ENCODE assay signal across 21 cellular contexts in genomic region chr7:14973712-14974428, GRCh38.
DNase-seq lines count a peak whose midpoint lies in the region; ATAC-seq, FAIRE-seq and TF ChIP-seq lines count a peak whose summit lies in the region.
"Had no signal": no experiment of that assay in that cellular context is flagged by ENCODE, and none has a peak within 500 bp of the region (broad histone marks: within the 10 kb centered on the region; RNA-seq: fewer than 3 reads in every experiment).

No MANE protein-coding gene starts in this region.

- ATAC-seq in HG03060 (IDR thresholded peaks at IDR 0.05; ENCODE audit: low read depth, unreplicated experiment), result peak; percentile 72
- no peak for ATAC-seq in natural killer cell treated with Interleukin-12 subunit alpha and Interleukin-12 subunit beta and Interleukin-15 and Interleukin-18, amount 100 ng/mL, for 72 hours

- FAIRE-seq in TTC549 (lab: Jason Lieb, UNC) (peak; percentile 89), small intestine (lab: Jason Lieb, UNC) (peak; percentile 84)
- FAIRE-seq: bronchial epithelial cell had no signal

- H3K27ac Mint-ChIP-seq in chondrocyte (ENCODE audit: unreplicated experiment) (no peak overlapping the region), immature natural killer cell (no peak overlapping the region)
- no peak overlapping the region for H3K27ac Mint-ChIP-seq in natural killer cell treated with Interleukin-12 subunit alpha and Interleukin-12 subunit beta and Interleukin-15 and Interleukin-18, amount 100 ng/mL, for 72 hours
- H3K27ac Mint-ChIP-seq: activated naive CD4-positive, alpha-beta T cell treated with anti-CD3 and anti-CD28 coated beads, Interleukin-2, amount 50 U/mL, for 24 hours; endodermal cell; memory B cell; neural progenitor cell had no signal

- H3K9me3 Mint-ChIP-seq in chondrocyte (ENCODE audit: low read depth), result no peaks in the 10 kb centered on the region
- peaks cover 5% of the 10 kb centered on the region for H3K9me3 Mint-ChIP-seq in natural killer cell treated with Interleukin-12 subunit alpha and Interleukin-12 subunit beta and Interleukin-15 and Interleukin-18, amount 100 ng/mL, for 72 hours
- peaks cover 0 to 21% (median 7%) of the 10 kb centered on the region in 6 donors for H3K9me3 Mint-ChIP-seq in immature natural killer cell
- H3K9me3 Mint-ChIP-seq: endodermal cell, memory B cell, neural progenitor cell had no signal

- no peak for TF ChIP-seq CTCF in chondrocyte (IDR thresholded peaks at IDR 0.05)

- peaks cover 4% of the 10 kb centered on the region for H3K4me1 Mint-ChIP-seq in chondrocyte (ENCODE audit: low read depth)
- H3K4me1 Mint-ChIP-seq in natural killer cell treated with Interleukin-12 subunit alpha and Interleukin-12 subunit beta and Interleukin-15 and Interleukin-18, amount 100 ng/mL, for 72 hours (ENCODE audit: low read depth in 2 of 2), result no peaks in the 10 kb centered on the region
- H3K4me1 Mint-ChIP-seq in immature natural killer cell, result no peaks in the 10 kb centered on the region
- H3K4me1 Mint-ChIP-seq: activated naive CD4-positive, alpha-beta T cell treated with anti-CD3 and anti-CD28 coated beads, Interleukin-2, amount 50 U/mL, for 24 hours; endodermal cell; memory B cell; neural progenitor cell had no signal

- no peaks in the 10 kb centered on the region for H3K27me3 ChIP-seq in small intestine (ENCODE audit: control insufficient read depth in 2 of 2, insufficient read depth in 2 of 2, low read length in 2 of 2)
- H3K27me3 ChIP-seq: neural progenitor cell, right atrium auricular region had no signal

- WGBS in small intestine, 3 donors, result 65 to 78% (median 66%) methylated on average over 3 of the region's 3 CpGs

- H3K4me1 ChIP-seq in small intestine (ENCODE audit: control insufficient read depth in 2 of 2, insufficient read depth in 1 of 2, low read depth in 1 of 2, low read length in 1 of 2), result no peaks in the 10 kb centered on the region
- H3K4me1 ChIP-seq: neural progenitor cell, right atrium auricular region had no signal

- H3K27ac ChIP-seq in small intestine (ENCODE audit: low read depth in 1 of 2, low read length in 1 of 2), result no peak overlapping the region
- H3K27ac ChIP-seq: 22Rv1, neural progenitor cell, right atrium auricular region had no signal

- peak; percentile 5 for DNase-seq in DMS53 (lab: John Stamatoyannopoulos, UW)
- DNase-seq in DMS53 treated with DMSO at 0.1 percent for 48 hours (lab: John Stamatoyannopoulos, UW; ENCODE audit: unreplicated experiment), result no peak
- DNase-seq in small intestine, result no peak
- no peak for DNase-seq in chondrocyte (ENCODE audit: low spot score)
- no peak for DNase-seq in natural killer cell treated with Interleukin-12 subunit alpha and Interleukin-12 subunit beta and Interleukin-15 and Interleukin-18, amount 100 ng/mL, for 72 hours (ENCODE audit: low spot score)
- DNase-seq in immature natural killer cell, result no peak
- DNase-seq: activated CD4-positive, alpha-beta T cell treated with anti-CD3 and anti-CD28 coated beads for 1 hour; activated CD8-positive, alpha-beta memory T cell treated with anti-CD3 and anti-CD28 coated beads, Interleukin-2, amount 50 U/mL, for 4 hours; endodermal cell; KG1; NCI-H774; stimulated activated CD4-positive, alpha-beta T cell treated with anti-CD3 and anti-CD28 coated beads, Interleukin-2, amount 100 ng/mL, for 48 hours; trophoblast cell had no signal

- no peak overlapping the region for H3K4me3 ChIP-seq in small intestine (ENCODE audit: low read depth in 1 of 2, low read length in 2 of 2)
- H3K4me3 ChIP-seq: neural progenitor cell, right atrium auricular region had no signal

- H3K36me3 Mint-ChIP-seq in chondrocyte (ENCODE audit: low read depth), result no peaks in the 10 kb centered on the region
- no peaks in the 10 kb centered on the region for H3K36me3 Mint-ChIP-seq in natural killer cell treated with Interleukin-12 subunit alpha and Interleukin-12 subunit beta and Interleukin-15 and Interleukin-18, amount 100 ng/mL, for 72 hours
- H3K36me3 Mint-ChIP-seq in immature natural killer cell, result no peaks in the 10 kb centered on the region
- H3K36me3 Mint-ChIP-seq: activated naive CD4-positive, alpha-beta T cell treated with anti-CD3 and anti-CD28 coated beads, Interleukin-2, amount 50 U/mL, for 24 hours; memory B cell; neural progenitor cell had no signal

- no peaks in the 10 kb centered on the region for H3K27me3 Mint-ChIP-seq in chondrocyte (ENCODE audit: low read depth)
- H3K27me3 Mint-ChIP-seq in natural killer cell treated with Interleukin-12 subunit alpha and Interleukin-12 subunit beta and Interleukin-15 and Interleukin-18, amount 100 ng/mL, for 72 hours, result no peaks in the 10 kb centered on the region
- H3K27me3 Mint-ChIP-seq in immature natural killer cell (ENCODE audit: low read depth in 3 of 3), result peaks cover 0 to 2% (median 0%) of the 10 kb centered on the region in 3 donors
- H3K27me3 Mint-ChIP-seq: activated naive CD4-positive, alpha-beta T cell treated with anti-CD3 and anti-CD28 coated beads, Interleukin-2, amount 50 U/mL, for 24 hours; memory B cell had no signal

- H3K36me3 ChIP-seq in small intestine (ENCODE audit: control insufficient read depth in 2 of 2, insufficient read depth in 2 of 2, low read length in 2 of 2), result no peaks in the 10 kb centered on the region
- H3K36me3 ChIP-seq: neural progenitor cell, right atrium auricular region had no signal

- no peaks in the 10 kb centered on the region for H3K9me3 ChIP-seq in small intestine (ENCODE audit: control insufficient read depth, low read depth)
- H3K9me3 ChIP-seq: right atrium auricular region had no signal

- no peak overlapping the region for H3K4me3 Mint-ChIP-seq in chondrocyte (ENCODE audit: unreplicated experiment)
- H3K4me3 Mint-ChIP-seq in natural killer cell treated with Interleukin-12 subunit alpha and Interleukin-12 subunit beta and Interleukin-15 and Interleukin-18, amount 100 ng/mL, for 72 hours, result no peak overlapping the region
- H3K4me3 Mint-ChIP-seq in immature natural killer cell, result no peak overlapping the region
- H3K4me3 Mint-ChIP-seq: activated naive CD4-positive, alpha-beta T cell treated with anti-CD3 and anti-CD28 coated beads, Interleukin-2, amount 50 U/mL, for 24 hours; endodermal cell; memory B cell; neural progenitor cell had no signal
